In the genomic region with DNA sequence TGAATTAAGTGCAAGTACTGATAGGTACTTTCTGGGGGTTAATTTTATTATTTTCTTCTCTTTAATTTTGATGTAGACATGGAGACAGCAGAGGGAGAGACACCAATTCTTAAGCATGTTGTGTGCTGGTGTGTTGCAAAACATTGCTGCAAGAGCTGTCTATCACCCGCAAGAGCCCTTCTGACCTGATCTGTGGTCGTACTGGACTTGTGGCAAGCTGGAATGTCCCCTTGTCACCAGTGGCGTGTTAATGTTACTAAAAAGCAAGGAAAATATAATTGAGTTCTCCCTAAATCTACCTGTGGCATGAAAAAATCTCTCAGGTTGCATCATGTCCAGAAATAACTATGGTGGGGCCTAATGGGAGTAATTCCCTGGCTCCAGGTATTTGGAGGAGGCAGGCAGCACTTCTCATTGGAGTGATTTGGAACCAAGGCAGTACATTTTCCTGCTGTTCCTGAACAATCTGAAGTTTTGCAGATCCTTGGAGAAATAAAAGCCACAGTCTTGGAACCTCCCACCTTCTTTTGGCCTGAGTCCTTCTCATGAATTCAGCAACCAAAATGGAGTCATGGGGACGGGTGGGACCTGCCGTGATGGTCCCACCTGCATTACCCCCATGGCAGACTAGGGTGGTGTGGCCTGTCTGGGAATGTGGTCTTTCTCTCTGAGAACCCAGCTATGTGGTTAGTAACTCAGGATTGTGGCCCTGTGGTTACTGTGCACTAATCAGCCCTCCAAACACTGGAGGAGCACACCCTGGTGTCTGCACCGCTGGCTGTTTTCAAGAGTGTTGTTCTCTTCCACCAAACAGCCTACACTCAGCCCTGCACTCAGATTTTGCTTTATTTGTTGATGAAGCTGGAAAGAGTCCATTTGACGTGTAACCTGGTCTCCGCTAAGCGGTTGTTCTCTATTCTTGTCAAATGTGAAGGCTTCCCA, we compare ENCODE assay signal across 13 cellular contexts. TPM values are rescaled to one million over a fixed set of nuclear protein-coding genes. Genes with fewer than 3 reads are reported as not detected.
A peak's percentile ranks its signal among the peaks of the same experiment; 100 is the strongest.
DNase-seq lines count a peak whose midpoint lies in the region; ATAC-seq, FAIRE-seq and TF ChIP-seq lines count a peak whose summit lies in the region.
"Had no signal": no experiment of that assay in that cellular context is flagged by ENCODE, and none has a peak within 500 bp of the region (broad histone marks: within the 10 kb centered on the region; RNA-seq: fewer than 3 reads in every experiment).

No MANE protein-coding gene starts in this region.

- POLR2A ChIA-PET in activated CD4-positive, alpha-beta T cell treated with anti-CD3 and anti-CD28 coated beads for 36 hours (lab: Charles Lee) = interaction anchor here (1.3 kb wide), 1 partner anchor 14 kb away, joined by 6 read pairs; no protein-coding TSS in a partner anchor
- POLR2A ChIA-PET in GM12878 (lab: Charles Lee) = interaction anchor here (0.9 to 4.3 kb wide), 9 partner anchors 9 to 58 kb away, joined by 3 to 48 read pairs (median 6); no protein-coding TSS in a partner anchor

- WGBS in GM12878 (ENCODE audit: insufficient coverage, insufficient replicate concordance, low lambda C conversion rate, missing lambda C conversion rate) = 91% methylated on average over 9 of the region's 9 CpGs

- TF ChIP-seq RAD21 in GM12878 (IDR thresholded peaks at IDR 0.05; ENCODE audit: insufficient read depth, low read depth, low read length) = no peak

- H3K27me3 ChIP-seq in GM12878 (replicated peaks in 1 of 2; ENCODE audit: control insufficient read depth in 2 of 2, insufficient read depth in 2 of 2, low read length in 1 of 2) (no peaks in the 10 kb centered on the region), skeletal muscle tissue (ENCODE audit: control insufficient read depth in 3 of 3, insufficient read depth in 3 of 3, low read length in 3 of 3) (no peaks in the 10 kb centered on the region)

- intact Hi-C loops in activated CD4-positive, alpha-beta T cell treated with anti-CD3 and anti-CD28 coated beads for 36 hours (cut with DNase I, micrococcal nuclease) = loop anchor here in 1 of 2 experiments (5.0 kb wide), 1 partner anchor 57 kb away; the partner anchor contains the start of gene GALNT2
- intact Hi-C loops in GM12878 (cut with micrococcal nuclease; ENCODE audit: unreplicated experiment) = no loop called here

- no peak for TF ChIP-seq CTCF in GM12878 (IDR thresholded peaks at IDR 0.05 in 2 of 3, conservative IDR thresholded peaks at IDR 0.05 in 1 of 3; ENCODE audit: control insufficient read depth in 2 of 3, extremely low read depth in 1 of 3, insufficient read depth in 1 of 3, low read depth in 3 of 3, low read length in 3 of 3)

- H3K4me3 Mint-ChIP-seq in activated CD4-positive, alpha-beta T cell treated with anti-CD3 and anti-CD28 coated beads for 36 hours = no peak overlapping the region

- no peak for FAIRE-seq in GM12878 (lab: Jason Lieb, UNC)
- FAIRE-seq: islet of Langerhans had no signal

- no peaks in the 10 kb centered on the region for H3K9me3 ChIP-seq in GM12878 (replicated peaks; ENCODE audit: control insufficient read depth, insufficient read depth, low read length)
- no peaks in the 10 kb centered on the region for H3K9me3 ChIP-seq in skeletal muscle tissue (ENCODE audit: control insufficient read depth in 3 of 3, low read length in 3 of 3)
- H3K9me3 ChIP-seq: psoas muscle had no signal

- H3K4me1 ChIP-seq in GM12878 (ENCODE audit: control insufficient read depth, insufficient read depth, low read length) (peaks cover 60% of the 10 kb centered on the region), skeletal muscle tissue (ENCODE audit: control insufficient read depth in 3 of 3, insufficient read depth in 3 of 3, low read length in 3 of 3) (peaks cover 32 to 71% (median 44%) of the 10 kb centered on the region in 3 donors)

- ATAC-seq in activated CD4-positive, alpha-beta T cell treated with anti-CD3 and anti-CD28 coated beads for 36 hours = no peak
- ATAC-seq in GM12878 (peak; percentile 5), HG03442 (IDR thresholded peaks at IDR 0.05; ENCODE audit: unreplicated experiment) (no peak), GM18519 (IDR thresholded peaks at IDR 0.05; ENCODE audit: low FRiP score, unreplicated experiment) (no peak), GM21381 (IDR thresholded peaks at IDR 0.05; ENCODE audit: unreplicated experiment) (no peak)

- SMC1A ChIA-PET in GM12878 (lab: Charles Lee; ENCODE audit: uncharacterized antibody, unreplicated experiment) = interaction anchor here (0.6 to 6.5 kb wide), 12 partner anchors 8 to 89 kb away, joined by 3 to 104 read pairs (median 18); no protein-coding TSS in a partner anchor

- no peak overlapping the region for H3K4me3 ChIP-seq in GM12878
- H3K4me3 ChIP-seq in skeletal muscle tissue (ENCODE audit: low read length in 3 of 3) = no peak overlapping the region
- H3K4me3 ChIP-seq: psoas muscle had no signal

- H3K4me1 Mint-ChIP-seq in activated CD4-positive, alpha-beta T cell treated with anti-CD3 and anti-CD28 coated beads for 36 hours = peaks cover 71% of the 10 kb centered on the region

- H3K27ac ChIP-seq in GM12878 (ENCODE audit: control insufficient read depth, insufficient read depth) = peak overlapping the region; percentile 95
- peak overlapping the region; percentile 2 for H3K27ac ChIP-seq in skeletal muscle tissue (ENCODE audit: low read depth, low read length)
- H3K27ac ChIP-seq: psoas muscle had no signal

- peaks cover 43% of the 10 kb centered on the region for H3K79me2 ChIP-seq in GM12878 (ENCODE audit: control insufficient read depth, insufficient read depth, low read length)

- TF ChIP-seq POLR2A in GM12878 (IDR thresholded peaks at IDR 0.05; ENCODE audit: low read depth, low read length) = no peak

- no peak; a peak in 1 of 4 replicates for TF ChIP-seq EP300 in GM12878 (IDR thresholded peaks at IDR 0.05; ENCODE audit: borderline replicate concordance in 1 of 2, control insufficient read depth in 1 of 2, low read depth in 2 of 2, low read length in 2 of 2)

- H3K36me3 ChIP-seq in GM12878 (ENCODE audit: control insufficient read depth in 2 of 2, insufficient read depth in 2 of 2, low read length in 1 of 2) (peaks cover 0 to 2% of the 10 kb centered on the region in 2 experiments; a peak in 2 of 4 replicates), skeletal muscle tissue (ENCODE audit: control insufficient read depth in 3 of 3, insufficient read depth in 3 of 3, low read length in 3 of 3) (no peaks in the 10 kb centered on the region)

- H3K9me3 Mint-ChIP-seq in activated CD4-positive, alpha-beta T cell treated with anti-CD3 and anti-CD28 coated beads for 36 hours (ENCODE audit: low read depth) = no peaks in the 10 kb centered on the region

- H3K27me3 Mint-ChIP-seq in activated CD4-positive, alpha-beta T cell treated with anti-CD3 and anti-CD28 coated beads for 36 hours = no peaks in the 10 kb centered on the region

- peak overlapping the region; percentile 53 for H3K27ac Mint-ChIP-seq in activated CD4-positive, alpha-beta T cell treated with anti-CD3 and anti-CD28 coated beads for 36 hours

- DNase-seq in activated CD4-positive, alpha-beta T cell treated with anti-CD3 and anti-CD28 coated beads for 36 hours = no peak
- DNase-seq in activated CD4-positive, alpha-beta T cell treated with anti-CD3 and anti-CD28 coated beads for 4 hours = no peak
- DNase-seq in NCI-H2107 treated with DMSO at 0.1 percent for 48 hours (lab: John Stamatoyannopoulos, UW; ENCODE audit: unreplicated experiment) (peak; percentile 77), GM12878 (ENCODE audit: low read depth, low spot score) (no peak)
- DNase-seq: activated gamma-delta T cell treated with Interleukin-2 at 50 U/mL for 16 hours; NCI-H1694; psoas muscle; stimulated activated CD8-positive, alpha-beta memory T cell treated with anti-CD3 and anti-CD28 coated beads, Interleukin-4, amount 100 ng/mL, for 48 hours had no signal

- peak overlapping the region; percentile 91 for H3K4me2 ChIP-seq in GM12878 (ENCODE audit: control insufficient read depth, insufficient read depth)

- H2AFZ ChIP-seq in GM12878 (ENCODE audit: control insufficient read depth, low read depth, low read length) = no peak overlapping the region

- BruUV-seq in GM12878 (replicated peaks; lab: Mats Ljungman, UMichigan) = TSS peak; percentile 58

- CTCF ChIA-PET in activated CD4-positive, alpha-beta T cell treated with anti-CD3 and anti-CD28 coated beads for 36 hours (lab: Charles Lee) = interaction anchor here (0.6 to 1.0 kb wide), 2 partner anchors 10 to 77 kb away, joined by 3 to 4 read pairs; no protein-coding TSS in a partner anchor
- CTCF ChIA-PET in GM12878 (lab: Yijun Ruan, JAX) = interaction anchor here (0.6 to 6.6 kb wide), 6 partner anchors 9 to 460 kb away, joined by 3 to 44 read pairs (median 24); no protein-coding TSS in a partner anchor

- in situ Hi-C loops in GM12878 (cut with MboI) = loop anchor here (5.0 kb wide), 1 partner anchor 88 kb away; no protein-coding TSS in a partner anchor

- H3K36me3 Mint-ChIP-seq in activated CD4-positive, alpha-beta T cell treated with anti-CD3 and anti-CD28 coated beads for 36 hours (ENCODE audit: low read depth) = peaks cover 16% of the 10 kb centered on the region

- H3K9ac ChIP-seq in GM12878 (ENCODE audit: control insufficient read depth, insufficient read depth, low read length) (peak overlapping the region; percentile 3), skeletal muscle tissue (ENCODE audit: low read depth in 1 of 3, low read length in 3 of 3) (no peak overlapping the region)

- RAD21 ChIA-PET in GM12878 (lab: Charles Lee; ENCODE audit: unreplicated experiment) = interaction anchor here (0.9 to 6.7 kb wide), 14 partner anchors 9 to 181 kb away, joined by 3 to 99 read pairs (median 16); partner anchors contain the start of gene GALNT2

- no peaks in the 10 kb centered on the region; the same call in 1 of the 2 replicates for H4K20me1 ChIP-seq in GM12878 (ENCODE audit: control insufficient read depth, insufficient read depth)

RNA-seq across cellular contexts. Expression of gene GALNT2, which starts 57.4 kb away (rescaled TPM):
- total RNA-seq in activated CD4-positive, alpha-beta T cell treated with anti-CD3 and anti-CD28 coated beads for 36 hours = 10 to 100 TPM; 48.2 to 51.0 TPM
- total RNA-seq in GM12878 (2013; cell fraction: nucleolus; rRNA removed) = 73.1 and 76.8 TPM in 2 replicates
- total RNA-seq in GM12878 (2014; rRNA removed) (12.6 and 14.0 TPM in 2 replicates), GM12878 (2014; rRNA removed; fragmentation: Illumina TruSeq; extraction: Trizol) (11.8 and 13.2 TPM in 2 replicates), GM12878 (2021) (27.7 and 29.7 TPM in 2 replicates), skeletal muscle tissue (36.0 TPM)
- 13.3 TPM for polyA plus RNA-seq in GM12878 (2011; ENCODE audit: low read depth)
- polyA plus RNA-seq in GM12878 (2011; rRNA removed) (19.3 and 21.3 TPM in 2 replicates), GM12878 (2014; fragmentation: Illumina TruSeq; extraction: Trizol) (7.2 and 12.8 TPM in 2 replicates), GM12878 (2014; fragmentation: Nextera tagmentation; extraction: Ambion mirVana) (1 to 10 TPM in 1 of 2 experiments, under 1 TPM in 1; 0.52 to 1.2 TPM), GM12878 (2014; rRNA removed) (19.4 and 20.4 TPM in 2 replicates), GM12878 (2016; fragmentation: Nextera tagmentation; extraction: Ambion mirVana) (10 to 100 TPM; 22.6 to 23.5 TPM)
- 30.2 and 30.3 TPM in 2 replicates for polyA plus RNA-seq in GM12878 (2011; cell fraction: cytosol; rRNA removed)
- polyA plus RNA-seq in GM12878 (2011; cell fraction: nucleus; rRNA removed) = 28.2 and 29.3 TPM in 2 replicates
- polyA plus RNA-seq in GM12878 (2012) = 26.0 and 28.9 TPM in 2 replicates
- polyA minus RNA-seq in GM12878 (2011; rRNA and poly(A)+ RNA removed) = 20.6 and 33.0 TPM in 2 replicates
- polyA minus RNA-seq in GM12878 (2011; cell fraction: cytosol; rRNA and poly(A)+ RNA removed) = 10.5 and 11.9 TPM in 2 replicates
- polyA minus RNA-seq in GM12878 (2011; cell fraction: nucleus; rRNA and poly(A)+ RNA removed) = 16.3 and 27.4 TPM in 2 replicates
